Comparison of ENCODE assay signal across 1 cellular context in the genomic region with DNA sequence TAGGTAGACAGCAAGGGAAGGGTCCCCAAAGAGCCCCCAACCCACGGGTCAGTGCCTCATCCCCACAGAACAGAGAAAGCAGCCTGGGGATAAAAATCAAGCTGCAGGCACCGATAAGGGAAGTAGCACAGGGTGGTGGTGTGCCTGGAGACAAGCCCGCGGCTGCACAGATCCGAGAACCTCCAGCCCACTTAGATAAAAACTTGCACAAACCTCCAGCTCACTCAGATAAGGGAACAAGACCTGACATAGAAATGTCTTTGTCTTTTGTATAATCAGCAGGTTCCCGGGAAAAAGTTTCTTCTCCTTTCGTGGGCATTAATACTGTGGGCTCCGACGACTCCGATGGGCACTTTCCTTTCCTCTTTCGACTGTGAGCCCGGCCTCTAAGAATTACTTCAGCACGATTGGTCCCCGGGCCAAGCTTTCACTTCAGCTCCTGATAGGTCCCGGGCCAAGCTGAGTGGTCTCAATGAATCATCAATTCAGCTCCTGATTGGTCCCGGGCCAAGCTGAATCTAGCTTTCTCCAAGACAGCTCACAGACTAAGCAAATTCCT.
TF ChIP-seq lines count a peak whose summit lies in the region.

No MANE protein-coding gene starts in this region.

TF ChIP-seq in K562, 482 proteins besides CTCF, POLR2A, EP300 and RAD21 (continued from another document and continues in another):
- TF ChIP-seq, protein P1, sequence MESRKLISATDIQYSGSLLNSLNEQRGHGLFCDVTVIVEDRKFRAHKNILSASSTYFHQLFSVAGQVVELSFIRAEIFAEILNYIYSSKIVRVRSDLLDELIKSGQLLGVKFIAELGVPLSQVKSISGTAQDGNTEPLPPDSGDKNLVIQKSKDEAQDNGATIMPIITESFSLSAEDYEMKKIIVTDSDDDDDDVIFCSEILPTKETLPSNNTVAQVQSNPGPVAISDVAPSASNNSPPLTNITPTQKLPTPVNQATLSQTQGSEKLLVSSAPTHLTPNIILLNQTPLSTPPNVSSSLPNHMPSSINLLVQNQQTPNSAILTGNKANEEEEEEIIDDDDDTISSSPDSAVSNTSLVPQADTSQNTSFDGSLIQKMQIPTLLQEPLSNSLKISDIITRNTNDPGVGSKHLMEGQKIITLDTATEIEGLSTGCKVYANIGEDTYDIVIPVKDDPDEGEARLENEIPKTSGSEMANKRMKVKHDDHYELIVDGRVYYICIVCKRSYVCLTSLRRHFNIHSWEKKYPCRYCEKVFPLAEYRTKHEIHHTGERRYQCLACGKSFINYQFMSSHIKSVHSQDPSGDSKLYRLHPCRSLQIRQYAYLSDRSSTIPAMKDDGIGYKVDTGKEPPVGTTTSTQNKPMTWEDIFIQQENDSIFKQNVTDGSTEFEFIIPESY (CRISPR knock-in tag; IDR thresholded peaks at IDR 0.05) = no peak
- TF ChIP-seq, protein P2, sequence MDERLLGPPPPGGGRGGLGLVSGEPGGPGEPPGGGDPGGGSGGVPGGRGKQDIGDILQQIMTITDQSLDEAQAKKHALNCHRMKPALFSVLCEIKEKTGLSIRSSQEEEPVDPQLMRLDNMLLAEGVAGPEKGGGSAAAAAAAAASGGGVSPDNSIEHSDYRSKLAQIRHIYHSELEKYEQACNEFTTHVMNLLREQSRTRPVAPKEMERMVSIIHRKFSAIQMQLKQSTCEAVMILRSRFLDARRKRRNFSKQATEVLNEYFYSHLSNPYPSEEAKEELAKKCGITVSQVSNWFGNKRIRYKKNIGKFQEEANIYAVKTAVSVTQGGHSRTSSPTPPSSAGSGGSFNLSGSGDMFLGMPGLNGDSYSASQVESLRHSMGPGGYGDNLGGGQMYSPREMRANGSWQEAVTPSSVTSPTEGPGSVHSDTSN (CRISPR knock-in tag; IDR thresholded peaks at IDR 0.05; ENCODE audit: low read depth) = no peak
- TF ChIP-seq, protein P2 (tag; conservative IDR thresholded peaks at IDR 0.05; ENCODE audit: low read depth) = no peak
- TF ChIP-seq ELF2 (CRISPR knock-in tag; IDR thresholded peaks at IDR 0.05) (no peak), RNF2 (IDR thresholded peaks at IDR 0.05) (no peak), HNRNPH1 (optimal IDR thresholded peaks at IDR 0.05; ENCODE audit: low read depth, low read length) (no peak), ZNF507 (tag; conservative IDR thresholded peaks at IDR 0.05) (no peak), RBM39 (optimal IDR thresholded peaks at IDR 0.05; ENCODE audit: low read depth, low read length) (no peak), FOSL1 (tag; conservative IDR thresholded peaks at IDR 0.05) (no peak; the same call in 1 of the 2 replicates), RBFOX2 (IDR thresholded peaks at IDR 0.05; ENCODE audit: low read depth, low read length) (no peak), MCM3 (IDR thresholded peaks at IDR 0.05) (no peak), U2AF1 (optimal IDR thresholded peaks at IDR 0.05; ENCODE audit: low read depth, low read length) (no peak), KLF16 (IDR thresholded peaks at IDR 0.05) (peak; percentile 90), SMARCE1 (IDR thresholded peaks at IDR 0.05) (peak; percentile 88), MCM5 (IDR thresholded peaks at IDR 0.05; ENCODE audit: low read depth) (no peak), SPI1 (IDR thresholded peaks at IDR 0.05; ENCODE audit: borderline replicate concordance, low read depth, low read length) (no peak), NELFE (IDR thresholded peaks at IDR 0.05; ENCODE audit: insufficient read depth, insufficient read length) (no peak), CREB1 (IDR thresholded peaks at IDR 0.05) (peak; percentile 58; the same call in 1 of the 2 replicates), CREB1 (CRISPR knock-in tag; IDR thresholded peaks at IDR 0.05) (no peak), ZNF174 (CRISPR knock-in tag; IDR thresholded peaks at IDR 0.05) (no peak), SMARCA5 (IDR thresholded peaks at IDR 0.05) (no peak), CC2D1A (IDR thresholded peaks at IDR 0.05) (peak; percentile 79; the same call in 1 of the 2 replicates), LARP7 (IDR thresholded peaks at IDR 0.05) (no peak), HLTF (IDR thresholded peaks at IDR 0.05) (no peak), NR2F6 (CRISPR knock-in tag; IDR thresholded peaks at IDR 0.05) (no peak), KLF1 (tag; IDR thresholded peaks at IDR 0.05) (no peak), CBX2 (IDR thresholded peaks at IDR 0.05; ENCODE audit: insufficient read depth, low read length, poor library complexity, severe bottlenecking) (no peak), XRCC5 (IDR thresholded peaks at IDR 0.05; ENCODE audit: low read depth, low read length) (no peak), RBM15 (IDR thresholded peaks at IDR 0.05; ENCODE audit: insufficient read depth, low read length) (no peak)
- TF ChIP-seq, protein P3, sequence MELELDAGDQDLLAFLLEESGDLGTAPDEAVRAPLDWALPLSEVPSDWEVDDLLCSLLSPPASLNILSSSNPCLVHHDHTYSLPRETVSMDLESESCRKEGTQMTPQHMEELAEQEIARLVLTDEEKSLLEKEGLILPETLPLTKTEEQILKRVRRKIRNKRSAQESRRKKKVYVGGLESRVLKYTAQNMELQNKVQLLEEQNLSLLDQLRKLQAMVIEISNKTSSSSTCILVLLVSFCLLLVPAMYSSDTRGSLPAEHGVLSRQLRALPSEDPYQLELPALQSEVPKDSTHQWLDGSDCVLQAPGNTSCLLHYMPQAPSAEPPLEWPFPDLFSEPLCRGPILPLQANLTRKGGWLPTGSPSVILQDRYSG (tag; conservative IDR thresholded peaks at IDR 0.05; ENCODE audit: low read depth) = no peak
- TF ChIP-seq, protein P4, sequence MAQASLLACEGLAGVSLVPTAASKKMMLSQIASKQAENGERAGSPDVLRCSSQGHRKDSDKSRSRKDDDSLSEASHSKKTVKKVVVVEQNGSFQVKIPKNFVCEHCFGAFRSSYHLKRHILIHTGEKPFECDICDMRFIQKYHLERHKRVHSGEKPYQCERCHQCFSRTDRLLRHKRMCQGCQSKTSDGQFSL (CRISPR knock-in tag; IDR thresholded peaks at IDR 0.05) = no peak
- TF ChIP-seq, protein P4 (tag; IDR thresholded peaks at IDR 0.05) = no peak
- TF ChIP-seq, protein P5, sequence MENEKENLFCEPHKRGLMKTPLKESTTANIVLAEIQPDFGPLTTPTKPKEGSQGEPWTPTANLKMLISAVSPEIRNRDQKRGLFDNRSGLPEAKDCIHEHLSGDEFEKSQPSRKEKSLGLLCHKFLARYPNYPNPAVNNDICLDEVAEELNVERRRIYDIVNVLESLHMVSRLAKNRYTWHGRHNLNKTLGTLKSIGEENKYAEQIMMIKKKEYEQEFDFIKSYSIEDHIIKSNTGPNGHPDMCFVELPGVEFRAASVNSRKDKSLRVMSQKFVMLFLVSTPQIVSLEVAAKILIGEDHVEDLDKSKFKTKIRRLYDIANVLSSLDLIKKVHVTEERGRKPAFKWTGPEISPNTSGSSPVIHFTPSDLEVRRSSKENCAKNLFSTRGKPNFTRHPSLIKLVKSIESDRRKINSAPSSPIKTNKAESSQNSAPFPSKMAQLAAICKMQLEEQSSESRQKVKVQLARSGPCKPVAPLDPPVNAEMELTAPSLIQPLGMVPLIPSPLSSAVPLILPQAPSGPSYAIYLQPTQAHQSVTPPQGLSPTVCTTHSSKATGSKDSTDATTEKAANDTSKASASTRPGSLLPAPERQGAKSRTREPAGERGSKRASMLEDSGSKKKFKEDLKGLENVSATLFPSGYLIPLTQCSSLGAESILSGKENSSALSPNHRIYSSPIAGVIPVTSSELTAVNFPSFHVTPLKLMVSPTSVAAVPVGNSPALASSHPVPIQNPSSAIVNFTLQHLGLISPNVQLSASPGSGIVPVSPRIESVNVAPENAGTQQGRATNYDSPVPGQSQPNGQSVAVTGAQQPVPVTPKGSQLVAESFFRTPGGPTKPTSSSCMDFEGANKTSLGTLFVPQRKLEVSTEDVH (IDR thresholded peaks at IDR 0.05; ENCODE audit: low read depth, partially characterized antibody) = peak; percentile 55
- TF ChIP-seq, protein P6, sequence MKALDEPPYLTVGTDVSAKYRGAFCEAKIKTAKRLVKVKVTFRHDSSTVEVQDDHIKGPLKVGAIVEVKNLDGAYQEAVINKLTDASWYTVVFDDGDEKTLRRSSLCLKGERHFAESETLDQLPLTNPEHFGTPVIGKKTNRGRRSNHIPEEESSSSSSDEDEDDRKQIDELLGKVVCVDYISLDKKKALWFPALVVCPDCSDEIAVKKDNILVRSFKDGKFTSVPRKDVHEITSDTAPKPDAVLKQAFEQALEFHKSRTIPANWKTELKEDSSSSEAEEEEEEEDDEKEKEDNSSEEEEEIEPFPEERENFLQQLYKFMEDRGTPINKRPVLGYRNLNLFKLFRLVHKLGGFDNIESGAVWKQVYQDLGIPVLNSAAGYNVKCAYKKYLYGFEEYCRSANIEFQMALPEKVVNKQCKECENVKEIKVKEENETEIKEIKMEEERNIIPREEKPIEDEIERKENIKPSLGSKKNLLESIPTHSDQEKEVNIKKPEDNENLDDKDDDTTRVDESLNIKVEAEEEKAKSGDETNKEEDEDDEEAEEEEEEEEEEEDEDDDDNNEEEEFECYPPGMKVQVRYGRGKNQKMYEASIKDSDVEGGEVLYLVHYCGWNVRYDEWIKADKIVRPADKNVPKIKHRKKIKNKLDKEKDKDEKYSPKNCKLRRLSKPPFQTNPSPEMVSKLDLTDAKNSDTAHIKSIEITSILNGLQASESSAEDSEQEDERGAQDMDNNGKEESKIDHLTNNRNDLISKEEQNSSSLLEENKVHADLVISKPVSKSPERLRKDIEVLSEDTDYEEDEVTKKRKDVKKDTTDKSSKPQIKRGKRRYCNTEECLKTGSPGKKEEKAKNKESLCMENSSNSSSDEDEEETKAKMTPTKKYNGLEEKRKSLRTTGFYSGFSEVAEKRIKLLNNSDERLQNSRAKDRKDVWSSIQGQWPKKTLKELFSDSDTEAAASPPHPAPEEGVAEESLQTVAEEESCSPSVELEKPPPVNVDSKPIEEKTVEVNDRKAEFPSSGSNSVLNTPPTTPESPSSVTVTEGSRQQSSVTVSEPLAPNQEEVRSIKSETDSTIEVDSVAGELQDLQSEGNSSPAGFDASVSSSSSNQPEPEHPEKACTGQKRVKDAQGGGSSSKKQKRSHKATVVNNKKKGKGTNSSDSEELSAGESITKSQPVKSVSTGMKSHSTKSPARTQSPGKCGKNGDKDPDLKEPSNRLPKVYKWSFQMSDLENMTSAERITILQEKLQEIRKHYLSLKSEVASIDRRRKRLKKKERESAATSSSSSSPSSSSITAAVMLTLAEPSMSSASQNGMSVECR (CRISPR knock-in tag; IDR thresholded peaks at IDR 0.05) = no peak
- TF ChIP-seq, protein P7, sequence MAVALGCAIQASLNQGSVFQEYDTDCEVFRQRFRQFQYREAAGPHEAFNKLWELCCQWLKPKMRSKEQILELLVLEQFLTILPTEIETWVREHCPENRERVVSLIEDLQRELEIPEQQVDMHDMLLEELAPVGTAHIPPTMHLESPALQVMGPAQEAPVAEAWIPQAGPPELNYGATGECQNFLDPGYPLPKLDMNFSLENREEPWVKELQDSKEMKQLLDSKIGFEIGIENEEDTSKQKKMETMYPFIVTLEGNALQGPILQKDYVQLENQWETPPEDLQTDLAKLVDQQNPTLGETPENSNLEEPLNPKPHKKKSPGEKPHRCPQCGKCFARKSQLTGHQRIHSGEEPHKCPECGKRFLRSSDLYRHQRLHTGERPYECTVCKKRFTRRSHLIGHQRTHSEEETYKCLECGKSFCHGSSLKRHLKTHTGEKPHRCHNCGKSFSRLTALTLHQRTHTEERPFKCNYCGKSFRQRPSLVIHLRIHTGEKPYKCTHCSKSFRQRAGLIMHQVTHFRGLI (CRISPR knock-in tag; IDR thresholded peaks at IDR 0.05) = no peak
- TF ChIP-seq, protein P8, sequence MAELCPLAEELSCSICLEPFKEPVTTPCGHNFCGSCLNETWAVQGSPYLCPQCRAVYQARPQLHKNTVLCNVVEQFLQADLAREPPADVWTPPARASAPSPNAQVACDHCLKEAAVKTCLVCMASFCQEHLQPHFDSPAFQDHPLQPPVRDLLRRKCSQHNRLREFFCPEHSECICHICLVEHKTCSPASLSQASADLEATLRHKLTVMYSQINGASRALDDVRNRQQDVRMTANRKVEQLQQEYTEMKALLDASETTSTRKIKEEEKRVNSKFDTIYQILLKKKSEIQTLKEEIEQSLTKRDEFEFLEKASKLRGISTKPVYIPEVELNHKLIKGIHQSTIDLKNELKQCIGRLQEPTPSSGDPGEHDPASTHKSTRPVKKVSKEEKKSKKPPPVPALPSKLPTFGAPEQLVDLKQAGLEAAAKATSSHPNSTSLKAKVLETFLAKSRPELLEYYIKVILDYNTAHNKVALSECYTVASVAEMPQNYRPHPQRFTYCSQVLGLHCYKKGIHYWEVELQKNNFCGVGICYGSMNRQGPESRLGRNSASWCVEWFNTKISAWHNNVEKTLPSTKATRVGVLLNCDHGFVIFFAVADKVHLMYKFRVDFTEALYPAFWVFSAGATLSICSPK (IDR thresholded peaks at IDR 0.05; ENCODE audit: borderline replicate concordance) = no peak
- TF ChIP-seq, protein P9, sequence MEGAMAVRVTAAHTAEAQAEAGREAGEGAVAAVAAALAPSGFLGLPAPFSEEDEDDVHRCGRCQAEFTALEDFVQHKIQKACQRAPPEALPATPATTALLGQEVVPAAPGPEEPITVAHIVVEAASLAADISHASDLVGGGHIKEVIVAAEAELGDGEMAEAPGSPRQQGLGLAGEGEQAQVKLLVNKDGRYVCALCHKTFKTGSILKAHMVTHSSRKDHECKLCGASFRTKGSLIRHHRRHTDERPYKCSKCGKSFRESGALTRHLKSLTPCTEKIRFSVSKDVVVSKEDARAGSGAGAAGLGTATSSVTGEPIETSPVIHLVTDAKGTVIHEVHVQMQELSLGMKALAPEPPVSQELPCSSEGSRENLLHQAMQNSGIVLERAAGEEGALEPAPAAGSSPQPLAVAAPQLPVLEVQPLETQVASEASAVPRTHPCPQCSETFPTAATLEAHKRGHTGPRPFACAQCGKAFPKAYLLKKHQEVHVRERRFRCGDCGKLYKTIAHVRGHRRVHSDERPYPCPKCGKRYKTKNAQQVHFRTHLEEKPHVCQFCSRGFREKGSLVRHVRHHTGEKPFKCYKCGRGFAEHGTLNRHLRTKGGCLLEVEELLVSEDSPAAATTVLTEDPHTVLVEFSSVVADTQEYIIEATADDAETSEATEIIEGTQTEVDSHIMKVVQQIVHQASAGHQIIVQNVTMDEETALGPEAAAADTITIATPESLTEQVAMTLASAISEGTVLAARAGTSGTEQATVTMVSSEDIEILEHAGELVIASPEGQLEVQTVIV (CRISPR knock-in tag; IDR thresholded peaks at IDR 0.05; ENCODE audit: borderline replicate concordance) = no peak
